Comparison of ENCODE assay signal across 8 cellular contexts in genomic region chr1:153790996-153791855, GRCh38. TPM values are rescaled to one million over a fixed set of nuclear protein-coding genes. Genes with fewer than 3 reads are reported as not detected.
DNase-seq lines count a peak whose midpoint lies in the region; ATAC-seq and TF ChIP-seq lines count a peak whose summit lies in the region.

No MANE protein-coding gene starts in this region.

- ATAC-seq in HG02852 (IDR thresholded peaks at IDR 0.05; ENCODE audit: unreplicated experiment), result peak; percentile 90

- H3K27ac ChIP-seq in OCI-LY7 (ENCODE audit: low read depth, low read length, poor library complexity, severe bottlenecking) (peak overlapping the region; percentile 27), dorsolateral prefrontal cortex (peak overlapping the region; percentile 73 to 97 (median 93))

- CTCF ChIA-PET in OCI-LY7 (lab: Charles Lee; ENCODE audit: unreplicated experiment), result no interaction called here

- BruUV-seq in OCI-LY7 (replicated peaks; lab: Mats Ljungman, UMichigan), result no TSS peak

- intact Hi-C loops in OCI-LY7 (cut with micrococcal nuclease; ENCODE audit: unreplicated experiment) (no loop called here), dorsolateral prefrontal cortex (cut with DNase I) (loop anchor here in 1 of 2 donors (10.0 kb wide), 1 partner anchor 154 kb away; the partner anchor contains the start of gene DENND4B)

- peak overlapping the region; percentile 51 for H3K4me2 ChIP-seq in OCI-LY7 (ENCODE audit: low read length)

- peak; percentile 58 for DNase-seq in activated CD8-positive, alpha-beta memory T cell treated with anti-CD3 and anti-CD28 coated beads, Interleukin-2, amount 50 U/mL, for 48 hours
- DNase-seq in activated CD8-positive, alpha-beta memory T cell treated with anti-CD3 and anti-CD28 coated beads, Interleukin-2, amount 50 U/mL, for 4 hours, result no peak
- DNase-seq in OCI-LY7 (ENCODE audit: low spot score) (peak; percentile 59), dorsolateral prefrontal cortex (peak in 1 of 10 donors; percentile 27), nucleus accumbens (lab: John Stamatoyannopoulos, UW) (no peak), retina (no peak)

- H3K79me2 ChIP-seq in OCI-LY7 (ENCODE audit: insufficient read depth, low read depth, low read length), result no peaks in the 10 kb centered on the region

- no peaks in the 10 kb centered on the region for H4K20me1 ChIP-seq in OCI-LY7 (ENCODE audit: insufficient read depth, low read length)

- POLR2A ChIA-PET in OCI-LY7 (lab: Charles Lee), result interaction anchor here (0.9 to 1.0 kb wide), 2 partner anchors 13 to 211 kb away, joined by 3 to 4 read pairs; no protein-coding TSS in a partner anchor

- H3K36me3 Mint-ChIP-seq in nephron (ENCODE audit: low read depth), result no peaks in the 10 kb centered on the region

- H3K4me1 Mint-ChIP-seq in nephron, result peaks cover 21% of the 10 kb centered on the region

- H2AFZ ChIP-seq in OCI-LY7 (ENCODE audit: low read length), result peak overlapping the region; percentile 50; the same call in 1 of the 2 replicates

- peak overlapping the region in 1 of 3 experiments; percentile 0 for H3K4me3 Mint-ChIP-seq in nephron

- H3K27me3 Mint-ChIP-seq in nephron (ENCODE audit: low read depth), result peaks cover 7% of the 10 kb centered on the region

- no peaks in the 10 kb centered on the region for H3K27me3 ChIP-seq in dorsolateral prefrontal cortex

- 0 out of 2 replicates have a peak, but pooled peaks have one; percentile 3 for TF ChIP-seq CTCF in OCI-LY7 (conservative IDR thresholded peaks at IDR 0.05; ENCODE audit: low read length)
- no peak for TF ChIP-seq CTCF in dorsolateral prefrontal cortex (IDR thresholded peaks at IDR 0.05 in 54 of 56, conservative IDR thresholded peaks at IDR 0.05 in 2 of 56; ENCODE audit: low read depth in 1 of 56, partially characterized antibody in 56 of 56)
- TF ChIP-seq CTCF in nephron (IDR thresholded peaks at IDR 0.05; ENCODE audit: unreplicated experiment in 3 of 3), result no peak

- H3K9me3 Mint-ChIP-seq in nephron, result no peaks in the 10 kb centered on the region

- H3K9me3 ChIP-seq in OCI-LY7 (ENCODE audit: low read length), result no peaks in the 10 kb centered on the region; the same call in 1 of the 2 replicates

- H3K27ac Mint-ChIP-seq in nephron, result peak overlapping the region in 2 of 3 experiments; percentile 76 to 82

- H3K4me3 ChIP-seq in OCI-LY7 (ENCODE audit: low read depth, low read length, poor library complexity, severe bottlenecking), result peak overlapping the region; percentile 33
- peak overlapping the region; percentile 0 to 66 (median 43) for H3K4me3 ChIP-seq in dorsolateral prefrontal cortex

- no peaks in the 10 kb centered on the region for H3K36me3 ChIP-seq in OCI-LY7 (ENCODE audit: insufficient read depth, low read length)

- H3K9me2 ChIP-seq in OCI-LY7 (ENCODE audit: insufficient read depth, low read length), result no peaks in the 10 kb centered on the region

- H3K4me1 ChIP-seq in OCI-LY7 (ENCODE audit: insufficient read depth, low read length, poor library complexity, severe bottlenecking), result peaks cover 29% of the 10 kb centered on the region

RNA-seq across cellular contexts. Expression of gene SLC27A3, which starts 16.0 kb away (rescaled TPM):
- 3.3 and 4.5 TPM in 2 replicates for total RNA-seq in OCI-LY7 (2014; rRNA removed; shearing (Covaris generic))
- total RNA-seq in OCI-LY7 (2022) (7.7 and 10.2 TPM in 2 replicates), dorsolateral prefrontal cortex (10 to 100 TPM in 118 of 120 experiments, 1 to 10 TPM in 2; 8.6 to 41.4 (median 19.7) TPM)

Comparison
In these comparisons a context has a peak if more than half of its experiments do, and no peak if none do; other contexts are left out.
1. DNase-seq: peak in activated CD8-positive, alpha-beta memory T cell treated with anti-CD3 and anti-CD28 coated beads, Interleukin-2, amount 50 U/mL, for 48 hours (single experiment) and OCI-LY7 (single experiment); none in activated CD8-positive, alpha-beta memory T cell treated with anti-CD3 and anti-CD28 coated beads, Interleukin-2, amount 50 U/mL, for 4 hours (single experiment), nucleus accumbens (0 of 56) and retina (single experiment).